In genomic region chr20:62916703-62917476, GRCh38 we compare ENCODE assay signal across 1 cellular context.
TF ChIP-seq lines count a peak whose summit lies in the region.

No MANE protein-coding gene starts in this region.

TF ChIP-seq in HEK293, 187 proteins besides CTCF, POLR2A, EP300 and RAD21 (continued from another document):
- TF ChIP-seq BCL6B (tag by site-specific recombination; IDR thresholded peaks at IDR 0.05): peak; percentile 53
- TF ChIP-seq ZNF521 (tag by site-specific recombination; IDR thresholded peaks at IDR 0.05): no peak
- TF ChIP-seq, protein P1, sequence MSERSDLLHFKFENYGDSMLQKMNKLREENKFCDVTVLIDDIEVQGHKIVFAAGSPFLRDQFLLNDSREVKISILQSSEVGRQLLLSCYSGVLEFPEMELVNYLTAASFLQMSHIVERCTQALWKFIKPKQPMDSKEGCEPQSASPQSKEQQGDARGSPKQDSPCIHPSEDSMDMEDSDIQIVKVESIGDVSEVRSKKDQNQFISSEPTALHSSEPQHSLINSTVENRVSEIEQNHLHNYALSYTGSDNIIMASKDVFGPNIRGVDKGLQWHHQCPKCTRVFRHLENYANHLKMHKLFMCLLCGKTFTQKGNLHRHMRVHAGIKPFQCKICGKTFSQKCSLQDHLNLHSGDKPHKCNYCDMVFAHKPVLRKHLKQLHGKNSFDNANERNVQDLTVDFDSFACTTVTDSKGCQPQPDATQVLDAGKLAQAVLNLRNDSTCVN (tag by site-specific recombination; optimal IDR thresholded peaks at IDR 0.05): peak; percentile 12
- no peak for TF ChIP-seq SP3 (tag by site-specific recombination; IDR thresholded peaks at IDR 0.05)
- no peak for TF ChIP-seq ZNF248 (tag by site-specific recombination; IDR thresholded peaks at IDR 0.05)
- no peak for TF ChIP-seq ZNF24 (tag by site-specific recombination; IDR thresholded peaks at IDR 0.05)
- no peak for TF ChIP-seq ZNF140 (tag by site-specific recombination; IDR thresholded peaks at IDR 0.05)
- no peak for TF ChIP-seq ZNF223 (tag by site-specific recombination; IDR thresholded peaks at IDR 0.05)
- TF ChIP-seq ZNF530 (tag by site-specific recombination; IDR thresholded peaks at IDR 0.05; ENCODE audit: low read depth): no peak
- TF ChIP-seq ZBTB17 (tag by site-specific recombination; IDR thresholded peaks at IDR 0.05): peak; percentile 40
